Comparison of ENCODE assay signal across 8 cellular contexts in genomic region chrX:21374163-21374993, GRCh38. TPM values are rescaled to one million over a fixed set of nuclear protein-coding genes. Genes with fewer than 3 reads are reported as not detected.
DNase-seq lines count a peak whose midpoint lies in the region; TF ChIP-seq lines count a peak whose summit lies in the region.

TSS of gene CNKSR2 (plus strand) at chrX:21374418. CDS start at chrX:21374898, 480 bp downstream.

- peaks cover 15% of the 10 kb centered on the region for H3K23me2 ChIP-seq in H9 (ENCODE audit: insufficient read length, low read depth, low read length, poor library complexity, severe bottlenecking)

- H3K4me1 ChIP-seq in H9 (ENCODE audit: insufficient read depth, low read length): no peaks in the 10 kb centered on the region

- H2BK12ac ChIP-seq in H9 (ENCODE audit: insufficient read length, low read depth, low read length): no peak within 1 kb of the TSS

- no peaks in the 10 kb centered on the region for H3K79me2 ChIP-seq in H9 (ENCODE audit: insufficient read depth, low read length)

- H3K36me3 Mint-ChIP-seq in H9 (ENCODE audit: insufficient read depth in 1 of 3, low read depth in 3 of 3) (peaks cover 0 to 3% (median 0%) of the 10 kb centered on the region in 3 experiments; a peak in 2 of 7 replicates), brain (no peaks in the 10 kb centered on the region)

- H2BK20ac ChIP-seq in H9 (ENCODE audit: low read depth, low read length, poor library complexity, severe bottlenecking): no peak within 1 kb of the TSS

- TF ChIP-seq CTCF in H9 (conservative IDR thresholded peaks at IDR 0.05): no peak
- TF ChIP-seq CTCF in brain (conservative IDR thresholded peaks at IDR 0.05): no peak

- no peak within 1 kb of the TSS for H3K56ac ChIP-seq in H9 (ENCODE audit: insufficient read length, low read depth, low read length)

- H3K23ac ChIP-seq in H9 (ENCODE audit: insufficient read length, low read depth, low read length): no peak within 1 kb of the TSS

- H4K8ac ChIP-seq in H9 (replicated peaks; ENCODE audit: insufficient read length, low read depth, low read length): no peak within 1 kb of the TSS

- H3T11ph ChIP-seq in H9 (ENCODE audit: low read length): no peak within 1 kb of the TSS

- H3K27ac Mint-ChIP-seq in H9 (peak within 1 kb of the TSS in 2 of 3 experiments; percentile 81 to 89; a peak in 3 of 7 replicates), brain (peak within 1 kb of the TSS; percentile 37 to 98 (median 96))

- peaks cover 0 to 23% of the 10 kb centered on the region in 2 experiments; a peak in 3 of 5 replicates for H3K9me3 Mint-ChIP-seq in H9
- H3K9me3 Mint-ChIP-seq in brain: no peaks in the 10 kb centered on the region

- no CpG with 5 or more reads among the region's 94 CpGs for WGBS in H9 (ENCODE audit: extremely low coverage, insufficient read length, low lambda C conversion rate)

- H3K27me3 Mint-ChIP-seq in H9 (ENCODE audit: low read depth) (peaks cover 21% of the 10 kb centered on the region), brain (peaks cover 10% of the 10 kb centered on the region)

- no peak within 1 kb of the TSS for H4K91ac ChIP-seq in H9 (ENCODE audit: insufficient read length, low read depth, low read length)

- no peaks in the 10 kb centered on the region for H4K20me1 ChIP-seq in H9 (ENCODE audit: control insufficient read depth, insufficient read depth, insufficient read length)

- H3K4me2 ChIP-seq in H9 (ENCODE audit: insufficient read depth, insufficient read length, low read length): peak within 1 kb of the TSS; percentile 87

- H3K4me3 Mint-ChIP-seq in H9 (peak within 1 kb of the TSS; percentile 94 to 96), brain (peak within 1 kb of the TSS; percentile 92 to 98 (median 98))

- H3K79me1 ChIP-seq in H9 (ENCODE audit: insufficient read depth, low read depth, low read length, poor library complexity, severe bottlenecking): no peaks in the 10 kb centered on the region

- H2AK5ac ChIP-seq in H9 (ENCODE audit: insufficient read length, low read length): no peak within 1 kb of the TSS

- no peak within 1 kb of the TSS for H2AFZ ChIP-seq in H9 (ENCODE audit: low read length)

- peak within 1 kb of the TSS; percentile 38 for H3K9ac ChIP-seq in H9 (ENCODE audit: extremely low read depth, insufficient read length, low read length)

- H4K5ac ChIP-seq in H9 (ENCODE audit: insufficient read length, low read depth, low read length): no peak within 1 kb of the TSS

- DNase-seq in GDM1 (lab: John Stamatoyannopoulos, UW) (peak; percentile 65), H9 (peak; percentile 83), NCI-H1105 treated with DMSO at 0.1 percent for 48 hours (lab: John Stamatoyannopoulos, UW) (peak; percentile 82), T-helper 9 cell (peak; percentile 30), epidermal melanocyte (ENCODE audit: insufficient read length, low spot score) (no peak)
- peak; percentile 66 for DNase-seq in stimulated activated CD4-positive, alpha-beta T cell treated with anti-CD3 and anti-CD28 coated beads, Interleukin-2, amount 100 ng/mL, for 4 hours (ENCODE audit: low read depth)

- H2BK5ac ChIP-seq in H9 (ENCODE audit: insufficient read length, low read length): no peak within 1 kb of the TSS

- no peaks in the 10 kb centered on the region for H3K9me3 ChIP-seq in H9 (ENCODE audit: control insufficient read depth, low read depth, low read length)

- peak within 1 kb of the TSS; percentile 40 for H3K18ac ChIP-seq in H9 (ENCODE audit: insufficient read length, low read depth, low read length)

- peaks cover 13 to 40% of the 10 kb centered on the region in 2 experiments for H3K4me1 Mint-ChIP-seq in H9
- H3K4me1 Mint-ChIP-seq in brain: peaks cover 26% of the 10 kb centered on the region

- H2BK15ac ChIP-seq in H9 (ENCODE audit: low read depth, low read length): no peak within 1 kb of the TSS

- H2BK120ac ChIP-seq in H9 (ENCODE audit: low read depth, low read length, poor library complexity, severe bottlenecking): no peak within 1 kb of the TSS

- peak within 1 kb of the TSS; percentile 70; the same call in 1 of the 2 replicates for H3K14ac ChIP-seq in H9 (ENCODE audit: insufficient read depth, low read length)

- no peak within 1 kb of the TSS for H3K27ac ChIP-seq in H9 (ENCODE audit: insufficient read length, low read depth, low read length)
- H3K27ac ChIP-seq in layer of hippocampus (ENCODE audit: low read depth, low read length): peak within 1 kb of the TSS; percentile 30

- H3K27me3 ChIP-seq in H9 (ENCODE audit: insufficient read depth, low read length) (no peaks in the 10 kb centered on the region), layer of hippocampus (ENCODE audit: control insufficient read depth, insufficient read depth, low read length) (peaks cover 2% of the 10 kb centered on the region)

- no peak within 1 kb of the TSS for H3K4ac ChIP-seq in H9 (ENCODE audit: low read depth, low read length)

RNA-seq across cellular contexts. Expression of gene CNKSR2, which starts in this region (rescaled TPM):
- 38.0 and 52.9 TPM in 2 replicates for total RNA-seq in H9 (2021)
- polyA plus RNA-seq in brain (ENCODE audit: insufficient read depth, low read depth, low replicate concordance): 9.9 TPM
